ENCODE assay signal across 10 cellular contexts in the genomic region with DNA sequence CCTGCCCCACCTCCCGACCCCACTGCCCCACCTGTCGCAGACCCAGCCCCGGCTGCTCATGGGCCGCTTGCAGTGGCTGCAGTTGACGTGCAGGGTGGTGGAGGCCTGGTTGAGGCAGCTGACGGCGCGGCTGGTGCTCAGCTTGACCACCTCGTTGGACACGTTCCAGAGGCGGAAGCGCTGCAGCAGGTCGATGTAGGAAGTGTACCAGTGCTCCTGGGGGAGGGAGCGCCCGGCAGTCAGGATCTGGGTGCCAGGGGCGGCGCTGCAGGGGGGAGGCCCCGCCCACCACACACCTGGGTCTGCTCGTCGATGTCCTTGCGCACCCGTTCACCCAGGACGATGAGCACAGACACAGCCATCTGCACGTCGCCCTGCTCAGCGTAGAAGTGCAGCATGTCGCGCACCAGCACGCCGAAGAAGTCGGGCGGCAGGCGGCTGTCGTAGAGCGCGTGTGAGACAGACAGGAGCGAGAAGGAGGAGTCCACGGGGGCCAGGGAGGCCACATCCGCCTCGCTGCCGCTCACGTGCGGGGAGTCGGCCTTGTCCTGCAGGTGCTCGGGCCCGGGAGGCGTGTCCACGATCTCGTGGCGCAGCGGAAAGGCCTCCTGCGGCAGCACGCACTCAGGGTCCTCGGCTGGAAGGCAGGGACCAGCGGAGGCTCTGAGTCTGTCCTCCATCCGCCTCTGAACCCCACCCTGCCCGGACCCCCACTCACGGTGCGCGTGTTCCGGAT. TPM values are rescaled to one million over a fixed set of nuclear protein-coding genes. Genes with fewer than 3 reads are reported as not detected.
DNase-seq lines count a peak whose midpoint lies in the region; ATAC-seq and TF ChIP-seq lines count a peak whose summit lies in the region.
"Had no signal": no experiment of that assay in that cellular context is flagged by ENCODE, and none has a peak within 500 bp of the region (broad histone marks: within the 10 kb centered on the region; RNA-seq: fewer than 3 reads in every experiment).

No MANE protein-coding gene starts in this region.

- no peak overlapping the region for H2AFZ ChIP-seq in PC-9

- peak overlapping the region; percentile 78 to 85 for H3K27ac Mint-ChIP-seq in natural killer cell
- H3K27ac Mint-ChIP-seq in natural killer cell treated with Interleukin-12 subunit alpha and Interleukin-12 subunit beta and Interleukin-15 and Interleukin-18, amount 100 ng/mL, for 72 hours = peak overlapping the region in 1 of 2 donors; percentile 44
- H3K27ac Mint-ChIP-seq in nephron progenitor cell = no peak overlapping the region

- H3K36me3 ChIP-seq in PC-9 (ENCODE audit: low read depth) (no peaks in the 10 kb centered on the region; the same call in 1 of the 2 replicates), kidney epithelial cell (ENCODE audit: control insufficient read depth, insufficient read depth, low read length) (peaks cover 1% of the 10 kb centered on the region), uterus (no peaks in the 10 kb centered on the region)

- no peak overlapping the region for H3K4me3 ChIP-seq in PC-9
- H3K4me3 ChIP-seq in kidney epithelial cell (ENCODE audit: low read depth, low read length) = peak overlapping the region; percentile 81
- peak overlapping the region; percentile 46 to 48 for H3K4me3 ChIP-seq in uterus

- no peak overlapping the region for H3K4me3 Mint-ChIP-seq in natural killer cell
- no peak overlapping the region for H3K4me3 Mint-ChIP-seq in natural killer cell treated with Interleukin-12 subunit alpha and Interleukin-12 subunit beta and Interleukin-15 and Interleukin-18, amount 100 ng/mL, for 72 hours
- H3K4me3 Mint-ChIP-seq in activated T-cell treated with anti-CD3 and anti-CD28 coated beads, Interleukin-2, amount 50 U/mL, for 4 hours = no peak overlapping the region
- no peak overlapping the region for H3K4me3 Mint-ChIP-seq in nephron progenitor cell

- H3F3A ChIP-seq in PC-9 (ENCODE audit: insufficient read depth, low read depth) = peaks cover 31% of the 10 kb centered on the region; the same call in 1 of the 2 replicates

- TF ChIP-seq CTCF in natural killer cell (IDR thresholded peaks at IDR 0.05) (no peak), PC-9 (conservative IDR thresholded peaks at IDR 0.05) (no peak), kidney epithelial cell (IDR thresholded peaks at IDR 0.05; ENCODE audit: insufficient read depth, low read length, poor library complexity, severe bottlenecking) (no peak), uterus (IDR thresholded peaks at IDR 0.05) (no peak), nephron progenitor cell (IDR thresholded peaks at IDR 0.05) (no peak)

- H3K9me3 Mint-ChIP-seq in natural killer cell (no peaks in the 10 kb centered on the region), nephron progenitor cell (no peaks in the 10 kb centered on the region)
- H3K9me3 Mint-ChIP-seq in natural killer cell treated with Interleukin-12 subunit alpha and Interleukin-12 subunit beta and Interleukin-15 and Interleukin-18, amount 100 ng/mL, for 72 hours = no peaks in the 10 kb centered on the region
- no peaks in the 10 kb centered on the region for H3K9me3 Mint-ChIP-seq in activated T-cell treated with anti-CD3 and anti-CD28 coated beads, Interleukin-2, amount 50 U/mL, for 4 hours
- H3K9me3 Mint-ChIP-seq: CD4-positive, alpha-beta T cell; naive B cell had no signal

- H3K27me3 Mint-ChIP-seq in natural killer cell (ENCODE audit: low read depth in 2 of 2) (no peaks in the 10 kb centered on the region), nephron progenitor cell (ENCODE audit: low read depth, poor library complexity) (no peaks in the 10 kb centered on the region)
- H3K27me3 Mint-ChIP-seq in natural killer cell treated with Interleukin-12 subunit alpha and Interleukin-12 subunit beta and Interleukin-15 and Interleukin-18, amount 100 ng/mL, for 72 hours = no peaks in the 10 kb centered on the region
- no peaks in the 10 kb centered on the region for H3K27me3 Mint-ChIP-seq in activated T-cell treated with anti-CD3 and anti-CD28 coated beads, Interleukin-2, amount 50 U/mL, for 4 hours (ENCODE audit: low read depth)
- H3K27me3 Mint-ChIP-seq: CD4-positive, alpha-beta T cell; naive B cell had no signal

- H3K4me1 ChIP-seq in PC-9 (replicated peaks; ENCODE audit: insufficient read depth) = peaks cover 41% of the 10 kb centered on the region
- peaks cover 7 to 43% of the 10 kb centered on the region in 2 donors for H3K4me1 ChIP-seq in uterus

- peaks cover 30% of the 10 kb centered on the region for H4K20me1 ChIP-seq in PC-9 (ENCODE audit: insufficient read depth)

- no peak for DNase-seq in natural killer cell
- no peak for DNase-seq in natural killer cell treated with Interleukin-12 subunit alpha and Interleukin-12 subunit beta and Interleukin-15 and Interleukin-18, amount 100 ng/mL, for 72 hours (ENCODE audit: low spot score)
- no peak for DNase-seq in PC-9
- no peak for DNase-seq in kidney epithelial cell (ENCODE audit: low read depth)
- peak in 1 of 2 donors; percentile 43 for DNase-seq in uterus
- DNase-seq in activated T-cell treated with anti-CD3 and anti-CD28 coated beads, Interleukin-2, amount 50 U/mL, for 4 hours = no peak
- no peak for DNase-seq in cerebellar cortex (ENCODE audit: low spot score)
- DNase-seq in nephron progenitor cell = no peak

- H3K36me3 Mint-ChIP-seq in natural killer cell = no peaks in the 10 kb centered on the region
- H3K36me3 Mint-ChIP-seq in natural killer cell treated with Interleukin-12 subunit alpha and Interleukin-12 subunit beta and Interleukin-15 and Interleukin-18, amount 100 ng/mL, for 72 hours = no peaks in the 10 kb centered on the region
- peaks cover 11% of the 10 kb centered on the region for H3K36me3 Mint-ChIP-seq in activated T-cell treated with anti-CD3 and anti-CD28 coated beads, Interleukin-2, amount 50 U/mL, for 4 hours (ENCODE audit: insufficient read depth)
- peaks cover 19% of the 10 kb centered on the region for H3K36me3 Mint-ChIP-seq in nephron progenitor cell (ENCODE audit: low read depth)
- H3K36me3 Mint-ChIP-seq: naive B cell had no signal

- H3K4me1 Mint-ChIP-seq in natural killer cell (peaks cover 2 to 33% of the 10 kb centered on the region in 2 donors), nephron progenitor cell (peaks cover 48% of the 10 kb centered on the region)
- peaks cover 4 to 9% of the 10 kb centered on the region in 2 donors for H3K4me1 Mint-ChIP-seq in natural killer cell treated with Interleukin-12 subunit alpha and Interleukin-12 subunit beta and Interleukin-15 and Interleukin-18, amount 100 ng/mL, for 72 hours (ENCODE audit: low read depth in 2 of 2)
- H3K4me1 Mint-ChIP-seq in activated T-cell treated with anti-CD3 and anti-CD28 coated beads, Interleukin-2, amount 50 U/mL, for 4 hours (ENCODE audit: low read depth) = peaks cover 28% of the 10 kb centered on the region

- intact Hi-C loops in natural killer cell (cut with micrococcal nuclease) (no loop called here), PC-9 (cut with micrococcal nuclease; ENCODE audit: unreplicated experiment) (loop anchor here (5.0 kb wide), 1 partner anchor 158 kb away; a partner anchor contains a TSS), uterus (cut with DNase I; ENCODE audit: low total_unique reads) (no loop called here)

- CTCF ChIA-PET in PC-9 (lab: Charles Lee) = no interaction called here

- no peak for ATAC-seq in natural killer cell
- ATAC-seq in natural killer cell treated with Interleukin-12 subunit alpha and Interleukin-12 subunit beta and Interleukin-15 and Interleukin-18, amount 100 ng/mL, for 72 hours = no peak
- no peak for ATAC-seq in activated T-cell treated with anti-CD3 and anti-CD28 coated beads, Interleukin-2, amount 50 U/mL, for 4 hours

- no TSS peak for BruUV-seq in PC-9 (replicated peaks; lab: Mats Ljungman, UMichigan)

- H3K9me2 ChIP-seq in PC-9 (ENCODE audit: insufficient read depth) = no peaks in the 10 kb centered on the region

- H3K79me2 ChIP-seq in PC-9 (ENCODE audit: low read depth) = peaks cover 45% of the 10 kb centered on the region

- no peak for TF ChIP-seq POLR2A in uterus (IDR thresholded peaks at IDR 0.05)

- peak overlapping the region; percentile 86 for H3K4me2 ChIP-seq in PC-9

- POLR2A ChIA-PET in PC-9 (lab: Charles Lee; ENCODE audit: unreplicated experiment) = no interaction called here

- no peaks in the 10 kb centered on the region for H3K9me3 ChIP-seq in PC-9 (ENCODE audit: insufficient read depth, low read depth)
- H3K9me3 ChIP-seq in uterus = no peaks in the 10 kb centered on the region

- H3K27me3 ChIP-seq in PC-9 (ENCODE audit: insufficient read depth, low read depth) (no peaks in the 10 kb centered on the region), kidney epithelial cell (ENCODE audit: control insufficient read depth, insufficient read depth, low read length) (no peaks in the 10 kb centered on the region), uterus (no peaks in the 10 kb centered on the region)

- H3K27ac ChIP-seq in PC-9 = no peak overlapping the region
- H3K27ac ChIP-seq in uterus = peak overlapping the region in 1 of 2 donors; percentile 70

RNA-seq across cellular contexts. Expression of a gene that starts 1.0 kb away (rescaled TPM):
- total RNA-seq in natural killer cell = 10 to 100 TPM; 29.5 to 32.6 (median 31.5) TPM
- total RNA-seq in natural killer cell treated with Interleukin-12 subunit alpha and Interleukin-12 subunit beta and Interleukin-15 and Interleukin-18, amount 100 ng/mL, for 72 hours = 10 to 100 TPM; 31.2 to 53.4 TPM
- 57.4 and 61.6 TPM in 2 replicates for total RNA-seq in PC-9 (2021)
- 59.4 and 72.8 TPM in 2 replicates for total RNA-seq in kidney epithelial cell
- 100 to 1,000 TPM in 1 of 4 donors, 10 to 100 TPM in 3; 45.6 to 111 (median 57.4) TPM for total RNA-seq in uterus
- total RNA-seq in activated T-cell treated with anti-CD3 and anti-CD28 coated beads, Interleukin-2, amount 50 U/mL, for 4 hours = 10 to 100 TPM; 77.0 to 90.4 (median 88.7) TPM

RNA-seq across cellular contexts. Expression of a gene that starts 4.9 kb away (rescaled TPM):
- total RNA-seq in natural killer cell (10 to 100 TPM; 89.5 to 95.4 (median 93.5) TPM), PC-9 (2021) (174 and 211 TPM in 2 replicates), kidney epithelial cell (133 and 179 TPM in 2 replicates), uterus (100 to 1,000 TPM in 2 of 4 donors, 10 to 100 TPM in 2; 62.7 to 212 (median 93.3) TPM)
- total RNA-seq in natural killer cell treated with Interleukin-12 subunit alpha and Interleukin-12 subunit beta and Interleukin-15 and Interleukin-18, amount 100 ng/mL, for 72 hours = 100 to 1,000 TPM in 1 of 2 donors, 10 to 100 TPM in 1; 95.0 to 172 TPM
- 100 to 1,000 TPM; 117 to 136 (median 127) TPM for total RNA-seq in activated T-cell treated with anti-CD3 and anti-CD28 coated beads, Interleukin-2, amount 50 U/mL, for 4 hours

RNA-seq across cellular contexts. Expression of a gene that starts 5.1 kb away (rescaled TPM):
- total RNA-seq in natural killer cell = 10 to 100 TPM in 2 of 3 donors, 1 to 10 TPM in 1; 8.8 to 14.1 (median 10.2) TPM
- total RNA-seq in natural killer cell treated with Interleukin-12 subunit alpha and Interleukin-12 subunit beta and Interleukin-15 and Interleukin-18, amount 100 ng/mL, for 72 hours = 10 to 100 TPM; 15.7 to 25.0 TPM
- 23.9 and 33.6 TPM in 2 replicates for total RNA-seq in PC-9 (2021)
- 22.0 and 23.9 TPM in 2 replicates for total RNA-seq in kidney epithelial cell
- 10 to 100 TPM in 1 of 4 donors, 1 to 10 TPM in 3; 2.3 to 12.0 (median 4.2) TPM for total RNA-seq in uterus
- 10 to 100 TPM; 28.2 to 32.4 (median 29.1) TPM for total RNA-seq in activated T-cell treated with anti-CD3 and anti-CD28 coated beads, Interleukin-2, amount 50 U/mL, for 4 hours

RNA-seq across cellular contexts. Expression of a gene that starts 9.7 kb away (rescaled TPM):
- 1 to 10 TPM; 2.9 to 4.2 (median 4.2) TPM for total RNA-seq in natural killer cell
- 1 to 10 TPM; 1.0 to 1.5 TPM for total RNA-seq in natural killer cell treated with Interleukin-12 subunit alpha and Interleukin-12 subunit beta and Interleukin-15 and Interleukin-18, amount 100 ng/mL, for 72 hours
- total RNA-seq in PC-9 (2021) = 18.1 and 19.9 TPM in 2 replicates
- total RNA-seq in kidney epithelial cell = 0.88 and 0.96 TPM in 2 replicates
- total RNA-seq in uterus = 1 to 10 TPM in 2 of 4 donors, not detected in 2; 1.5 to 2.0 TPM
- under 1 TPM; 0.52 to 0.71 (median 0.53) TPM for total RNA-seq in activated T-cell treated with anti-CD3 and anti-CD28 coated beads, Interleukin-2, amount 50 U/mL, for 4 hours

RNA-seq across cellular contexts. Expression of a gene that starts 17.2 kb away (rescaled TPM):
- total RNA-seq in natural killer cell (100 to 1,000 TPM; 205 to 216 (median 211) TPM), PC-9 (2021) (143 and 173 TPM in 2 replicates), kidney epithelial cell (68.0 and 76.8 TPM in 2 replicates), uterus (10 to 100 TPM; 29.1 to 99.7 (median 71.7) TPM)
- total RNA-seq in natural killer cell treated with Interleukin-12 subunit alpha and Interleukin-12 subunit beta and Interleukin-15 and Interleukin-18, amount 100 ng/mL, for 72 hours = 100 to 1,000 TPM; 171 to 259 TPM
- 100 to 1,000 TPM; 212 to 215 (median 212) TPM for total RNA-seq in activated T-cell treated with anti-CD3 and anti-CD28 coated beads, Interleukin-2, amount 50 U/mL, for 4 hours
